8 cellular contexts compared by ENCODE assay signal in the genomic region with DNA sequence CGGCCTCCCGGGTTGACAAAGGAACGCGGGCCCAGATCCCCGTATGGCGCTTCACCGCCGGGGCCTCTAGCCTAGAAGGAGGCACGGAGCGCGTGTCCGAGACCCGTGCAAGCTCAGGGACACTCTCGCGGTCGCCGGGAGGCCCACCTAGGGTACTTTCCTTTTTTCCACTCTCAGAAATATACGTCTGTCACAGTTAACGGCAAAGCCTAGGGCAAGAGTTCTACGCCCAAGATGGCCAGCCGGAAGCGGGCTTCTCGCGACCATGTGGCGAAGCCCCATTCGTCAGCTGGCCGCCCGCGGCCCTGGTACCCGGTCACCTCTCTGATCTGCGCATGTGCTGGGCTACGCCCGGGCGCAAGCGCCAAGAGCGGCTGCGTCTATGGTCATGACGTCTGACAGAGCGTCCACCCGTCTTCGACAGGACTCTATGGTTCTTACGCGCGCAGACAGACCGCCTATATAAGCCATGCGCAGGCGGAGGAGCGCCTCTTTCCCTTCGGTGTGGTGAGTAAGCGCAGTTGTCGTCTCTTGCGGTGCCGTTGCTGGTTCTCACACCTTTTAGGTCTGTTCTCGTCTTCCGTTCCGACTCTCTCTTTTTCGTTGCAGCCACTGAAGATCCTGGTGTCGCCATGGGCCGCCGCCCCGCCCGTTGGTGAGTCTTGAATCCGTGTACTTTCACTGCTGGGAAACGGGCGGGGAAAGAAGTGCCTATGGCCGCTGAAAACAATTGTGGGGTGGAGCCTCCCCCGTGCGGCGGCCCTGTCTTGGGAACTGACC. TPM values are rescaled to one million over a fixed set of nuclear protein-coding genes. Genes with fewer than 3 reads are reported as not detected.
A peak's percentile ranks its signal among the peaks of the same experiment; 100 is the strongest.
DNase-seq lines count a peak whose midpoint lies in the region; ATAC-seq, FAIRE-seq and TF ChIP-seq lines count a peak whose summit lies in the region.

A gene (plus strand): TSS at position 490 of the 780 bp plus-strand sequence. CDS start 143 bp downstream, at position 633.

- H3K36me3 Mint-ChIP-seq in WTC11: peaks cover 25% of the 10 kb centered on the region

- FAIRE-seq in bronchial epithelial cell (lab: Jason Lieb, UNC): no peak

- H3K4me3 ChIP-seq in bronchial epithelial cell (ENCODE audit: low read depth, low read length): peak within 1 kb of the TSS; percentile 77
- peak within 1 kb of the TSS; percentile 55 to 75 (median 61) for H3K4me3 ChIP-seq in skin epidermis

- H3K36me3 ChIP-seq in bronchial epithelial cell (ENCODE audit: control insufficient read depth, insufficient read depth, low read length): peaks cover 11% of the 10 kb centered on the region

- no peaks in the 10 kb centered on the region for H3K27me3 ChIP-seq in bronchial epithelial cell (ENCODE audit: control insufficient read depth, insufficient read depth, low read length)

- H3K4me3 Mint-ChIP-seq in WTC11: peak within 1 kb of the TSS; percentile 97

- H3K27me3 Mint-ChIP-seq in WTC11 (ENCODE audit: low read depth): no peaks in the 10 kb centered on the region

- H3K27ac ChIP-seq in skin epidermis: peak within 1 kb of the TSS; percentile 87 to 99 (median 97)

- CTCF ChIA-PET in WTC11 (lab: Charles Lee): interaction anchor here (2.8 kb wide), 1 partner anchor 129 kb away, joined by 7 read pairs; no protein-coding TSS in a partner anchor

- no peaks in the 10 kb centered on the region for H3K9me3 Mint-ChIP-seq in WTC11

- DNase-seq in AG08396 (ENCODE audit: low spot score) (peak; percentile 97), NCI-H345 (lab: John Stamatoyannopoulos, UW) (peak; percentile 96), WTC11 (ENCODE audit: low spot score) (peak; percentile 91), bronchial epithelial cell (ENCODE audit: low read depth) (peak; percentile 91), iPS-NIHi11 (ENCODE audit: low spot score) (peak; percentile 82)

- TF ChIP-seq CTCF in WTC11 (IDR thresholded peaks at IDR 0.05): no peak
- no peak for TF ChIP-seq CTCF in bronchial epithelial cell (IDR thresholded peaks at IDR 0.05; ENCODE audit: insufficient read depth, low read length, severe bottlenecking)

- peaks cover 16% of the 10 kb centered on the region for H3K4me1 Mint-ChIP-seq in WTC11

- POLR2A ChIA-PET in WTC11 (lab: Charles Lee): interaction anchor here (0.8 to 2.6 kb wide), 8 partner anchors 11 to 31 kb away, joined by 3 to 12 read pairs (median 6); a partner anchor contains a TSS

- ATAC-seq in GM19023 (IDR thresholded peaks at IDR 0.05; ENCODE audit: unreplicated experiment): peak; percentile 69
- ATAC-seq in HG03196 (IDR thresholded peaks at IDR 0.05; ENCODE audit: unreplicated experiment): peak; percentile 72
- peak; percentile 51 for ATAC-seq in WTC11

- peak within 1 kb of the TSS; percentile 99 for H3K27ac Mint-ChIP-seq in WTC11

TF ChIP-seq in WTC11, 78 proteins besides CTCF, POLR2A, EP300 and RAD21 (continues in another document):
- TF ChIP-seq, protein P1, sequence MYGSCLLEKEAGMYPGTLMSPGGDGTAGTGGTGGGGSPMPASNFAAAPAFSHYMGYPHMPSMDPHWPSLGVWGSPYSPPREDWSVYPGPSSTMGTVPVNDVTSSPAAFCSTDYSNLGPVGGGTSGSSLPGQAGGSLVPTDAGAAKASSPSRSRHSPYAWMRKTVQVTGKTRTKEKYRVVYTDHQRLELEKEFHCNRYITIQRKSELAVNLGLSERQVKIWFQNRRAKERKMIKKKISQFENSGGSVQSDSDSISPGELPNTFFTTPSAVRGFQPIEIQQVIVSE (CRISPR knock-in tag; IDR thresholded peaks at IDR 0.05; ENCODE audit: borderline replicate concordance): no peak
- TF ChIP-seq NR1H2 (CRISPR knock-in tag; IDR thresholded peaks at IDR 0.05) (no peak), TP53 (CRISPR knock-in tag; IDR thresholded peaks at IDR 0.05) (no peak), NR2C2 (CRISPR knock-in tag; IDR thresholded peaks at IDR 0.05) (no peak), GRHL2 (CRISPR knock-in tag; IDR thresholded peaks at IDR 0.05; ENCODE audit: insufficient replicate concordance, severe bottlenecking) (no peak), CREB1 (CRISPR knock-in tag; IDR thresholded peaks at IDR 0.05) (peak; percentile 51; the same call in 1 of the 2 replicates), ELF4 (CRISPR knock-in tag; IDR thresholded peaks at IDR 0.05; ENCODE audit: low read depth) (no peak), CBFB (CRISPR knock-in tag; IDR thresholded peaks at IDR 0.05; ENCODE audit: low read depth) (no peak), SMAD3 (CRISPR knock-in tag; IDR thresholded peaks at IDR 0.05; ENCODE audit: borderline replicate concordance) (no peak), FOXK1 (CRISPR knock-in tag; IDR thresholded peaks at IDR 0.05) (peak; percentile 62; the same call in 1 of the 2 replicates)
- TF ChIP-seq, protein P2, sequence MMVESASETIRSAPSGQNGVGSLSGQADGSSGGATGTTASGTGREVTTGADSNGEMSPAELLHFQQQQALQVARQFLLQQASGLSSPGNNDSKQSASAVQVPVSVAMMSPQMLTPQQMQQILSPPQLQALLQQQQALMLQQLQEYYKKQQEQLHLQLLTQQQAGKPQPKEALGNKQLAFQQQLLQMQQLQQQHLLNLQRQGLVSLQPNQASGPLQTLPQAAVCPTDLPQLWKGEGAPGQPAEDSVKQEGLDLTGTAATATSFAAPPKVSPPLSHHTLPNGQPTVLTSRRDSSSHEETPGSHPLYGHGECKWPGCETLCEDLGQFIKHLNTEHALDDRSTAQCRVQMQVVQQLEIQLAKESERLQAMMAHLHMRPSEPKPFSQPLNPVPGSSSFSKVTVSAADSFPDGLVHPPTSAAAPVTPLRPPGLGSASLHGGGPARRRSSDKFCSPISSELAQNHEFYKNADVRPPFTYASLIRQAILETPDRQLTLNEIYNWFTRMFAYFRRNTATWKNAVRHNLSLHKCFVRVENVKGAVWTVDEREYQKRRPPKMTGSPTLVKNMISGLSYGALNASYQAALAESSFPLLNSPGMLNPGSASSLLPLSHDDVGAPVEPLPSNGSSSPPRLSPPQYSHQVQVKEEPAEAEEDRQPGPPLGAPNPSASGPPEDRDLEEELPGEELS (CRISPR knock-in tag; IDR thresholded peaks at IDR 0.05): no peak; the same call in 1 of the 2 replicates
- TF ChIP-seq, protein P3, sequence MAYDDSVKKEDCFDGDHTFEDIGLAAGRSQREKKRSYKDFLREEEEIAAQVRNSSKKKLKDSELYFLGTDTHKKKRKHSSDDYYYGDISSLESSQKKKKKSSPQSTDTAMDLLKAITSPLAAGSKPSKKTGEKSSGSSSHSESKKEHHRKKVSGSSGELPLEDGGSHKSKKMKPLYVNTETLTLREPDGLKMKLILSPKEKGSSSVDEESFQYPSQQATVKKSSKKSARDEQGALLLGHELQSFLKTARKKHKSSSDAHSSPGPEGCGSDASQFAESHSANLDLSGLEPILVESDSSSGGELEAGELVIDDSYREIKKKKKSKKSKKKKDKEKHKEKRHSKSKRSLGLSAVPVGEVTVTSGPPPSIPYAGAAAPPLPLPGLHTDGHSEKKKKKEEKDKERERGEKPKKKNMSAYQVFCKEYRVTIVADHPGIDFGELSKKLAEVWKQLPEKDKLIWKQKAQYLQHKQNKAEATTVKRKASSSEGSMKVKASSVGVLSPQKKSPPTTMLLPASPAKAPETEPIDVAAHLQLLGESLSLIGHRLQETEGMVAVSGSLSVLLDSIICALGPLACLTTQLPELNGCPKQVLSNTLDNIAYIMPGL (CRISPR knock-in tag; IDR thresholded peaks at IDR 0.05): peak; percentile 79; the same call in 1 of the 2 replicates
- TF ChIP-seq, protein P4, sequence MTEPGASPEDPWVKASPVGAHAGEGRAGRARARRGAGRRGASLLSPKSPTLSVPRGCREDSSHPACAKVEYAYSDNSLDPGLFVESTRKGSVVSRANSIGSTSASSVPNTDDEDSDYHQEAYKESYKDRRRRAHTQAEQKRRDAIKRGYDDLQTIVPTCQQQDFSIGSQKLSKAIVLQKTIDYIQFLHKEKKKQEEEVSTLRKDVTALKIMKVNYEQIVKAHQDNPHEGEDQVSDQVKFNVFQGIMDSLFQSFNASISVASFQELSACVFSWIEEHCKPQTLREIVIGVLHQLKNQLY (CRISPR knock-in tag; IDR thresholded peaks at IDR 0.05): no peak
- TF ChIP-seq, protein P5, sequence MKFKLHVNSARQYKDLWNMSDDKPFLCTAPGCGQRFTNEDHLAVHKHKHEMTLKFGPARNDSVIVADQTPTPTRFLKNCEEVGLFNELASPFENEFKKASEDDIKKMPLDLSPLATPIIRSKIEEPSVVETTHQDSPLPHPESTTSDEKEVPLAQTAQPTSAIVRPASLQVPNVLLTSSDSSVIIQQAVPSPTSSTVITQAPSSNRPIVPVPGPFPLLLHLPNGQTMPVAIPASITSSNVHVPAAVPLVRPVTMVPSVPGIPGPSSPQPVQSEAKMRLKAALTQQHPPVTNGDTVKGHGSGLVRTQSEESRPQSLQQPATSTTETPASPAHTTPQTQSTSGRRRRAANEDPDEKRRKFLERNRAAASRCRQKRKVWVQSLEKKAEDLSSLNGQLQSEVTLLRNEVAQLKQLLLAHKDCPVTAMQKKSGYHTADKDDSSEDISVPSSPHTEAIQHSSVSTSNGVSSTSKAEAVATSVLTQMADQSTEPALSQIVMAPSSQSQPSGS (CRISPR knock-in tag; IDR thresholded peaks at IDR 0.05; ENCODE audit: borderline replicate concordance, low read depth): no peak
- TF ChIP-seq, protein P6, sequence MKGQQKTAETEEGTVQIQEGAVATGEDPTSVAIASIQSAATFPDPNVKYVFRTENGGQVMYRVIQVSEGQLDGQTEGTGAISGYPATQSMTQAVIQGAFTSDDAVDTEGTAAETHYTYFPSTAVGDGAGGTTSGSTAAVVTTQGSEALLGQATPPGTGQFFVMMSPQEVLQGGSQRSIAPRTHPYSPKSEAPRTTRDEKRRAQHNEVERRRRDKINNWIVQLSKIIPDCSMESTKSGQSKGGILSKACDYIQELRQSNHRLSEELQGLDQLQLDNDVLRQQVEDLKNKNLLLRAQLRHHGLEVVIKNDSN (CRISPR knock-in tag; IDR thresholded peaks at IDR 0.05): peak; percentile 18; the same call in 1 of the 2 replicates
- TF ChIP-seq, protein P7, sequence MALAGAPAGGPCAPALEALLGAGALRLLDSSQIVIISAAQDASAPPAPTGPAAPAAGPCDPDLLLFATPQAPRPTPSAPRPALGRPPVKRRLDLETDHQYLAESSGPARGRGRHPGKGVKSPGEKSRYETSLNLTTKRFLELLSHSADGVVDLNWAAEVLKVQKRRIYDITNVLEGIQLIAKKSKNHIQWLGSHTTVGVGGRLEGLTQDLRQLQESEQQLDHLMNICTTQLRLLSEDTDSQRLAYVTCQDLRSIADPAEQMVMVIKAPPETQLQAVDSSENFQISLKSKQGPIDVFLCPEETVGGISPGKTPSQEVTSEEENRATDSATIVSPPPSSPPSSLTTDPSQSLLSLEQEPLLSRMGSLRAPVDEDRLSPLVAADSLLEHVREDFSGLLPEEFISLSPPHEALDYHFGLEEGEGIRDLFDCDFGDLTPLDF (CRISPR knock-in tag; IDR thresholded peaks at IDR 0.05): no peak

RNA-seq across cellular contexts. Expression of the gene that starts here (rescaled TPM):
- total RNA-seq in WTC11 (2021): 2,241 to 2,474 TPM (median 2,438 TPM) in 3 replicates
- 2,240 and 6,023 TPM in 2 replicates for total RNA-seq in bronchial epithelial cell

Comparison
In these comparisons a context has a peak if more than half of its experiments do, and no peak if none do; other contexts are left out.
1. Peak in every context shown above with its lines: DNase-seq, ATAC-seq, H3K4me3 ChIP-seq and H3K27ac ChIP-seq.